1 cellular context compared by ENCODE assay signal in the genomic region with DNA sequence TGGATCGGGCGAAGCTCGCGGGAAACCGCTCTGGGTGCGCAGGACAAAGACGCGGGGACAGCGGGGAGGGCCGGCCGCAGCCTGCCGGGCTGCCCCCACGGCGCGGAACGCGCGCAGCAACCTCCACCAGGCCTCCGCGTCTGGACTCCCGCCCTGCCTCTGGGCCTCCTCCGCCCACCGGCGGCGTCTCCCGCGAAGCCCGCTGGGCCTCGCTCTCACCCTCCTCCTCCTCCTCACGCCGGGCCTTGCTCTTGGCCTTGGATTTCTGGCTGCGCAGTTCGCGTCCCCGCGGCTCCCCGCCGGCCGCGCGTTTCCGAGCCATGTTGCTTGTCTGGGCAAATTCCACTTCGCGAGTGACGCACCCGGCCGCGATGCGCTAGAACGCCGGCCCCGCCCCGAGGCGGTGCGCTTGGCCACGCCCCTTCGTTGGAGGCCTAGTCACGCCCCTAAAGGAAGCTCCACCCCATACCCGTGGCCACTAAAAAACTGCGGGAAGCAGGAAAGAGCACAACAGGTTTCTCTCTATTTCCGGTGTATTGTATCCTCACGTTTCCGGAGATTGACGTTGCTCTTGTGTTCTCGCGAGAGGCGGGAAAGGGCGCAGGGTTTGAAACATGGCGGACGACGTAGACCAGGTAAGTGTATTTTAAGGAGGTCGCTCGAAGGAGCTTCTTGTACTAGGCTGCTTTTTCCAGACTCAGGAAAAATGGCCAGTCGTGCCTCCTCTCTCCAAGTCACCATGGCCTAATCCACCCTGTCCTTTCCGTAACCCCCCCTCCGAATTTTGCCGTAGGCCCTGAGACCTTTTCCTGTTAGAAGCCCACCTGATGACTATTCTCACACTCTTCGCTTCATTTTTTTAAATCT.
TF ChIP-seq lines count a peak whose summit lies in the region.

A gene (plus strand): TSS at position 571 of the 867 bp plus-strand sequence. CDS start 44 bp downstream, at position 615.
A gene (minus strand): TSS at position 355 of the 867 bp plus-strand sequence. CDS start 33 bp downstream, at position 322.

TF ChIP-seq in HepG2, 621 proteins besides CTCF, POLR2A, EP300 and RAD21 (continued from another document and continues in another):
- TF ChIP-seq, protein P1, sequence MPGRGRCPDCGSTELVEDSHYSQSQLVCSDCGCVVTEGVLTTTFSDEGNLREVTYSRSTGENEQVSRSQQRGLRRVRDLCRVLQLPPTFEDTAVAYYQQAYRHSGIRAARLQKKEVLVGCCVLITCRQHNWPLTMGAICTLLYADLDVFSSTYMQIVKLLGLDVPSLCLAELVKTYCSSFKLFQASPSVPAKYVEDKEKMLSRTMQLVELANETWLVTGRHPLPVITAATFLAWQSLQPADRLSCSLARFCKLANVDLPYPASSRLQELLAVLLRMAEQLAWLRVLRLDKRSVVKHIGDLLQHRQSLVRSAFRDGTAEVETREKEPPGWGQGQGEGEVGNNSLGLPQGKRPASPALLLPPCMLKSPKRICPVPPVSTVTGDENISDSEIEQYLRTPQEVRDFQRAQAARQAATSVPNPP (CRISPR knock-in tag; IDR thresholded peaks at IDR 0.05): 0 out of 2 replicates have a peak, but pooled peaks have one; percentile 70
- 0 out of 2 replicates have a peak, but pooled peaks have one; percentile 27 for TF ChIP-seq NKX3-1 (CRISPR knock-in tag; IDR thresholded peaks at IDR 0.05)
- TF ChIP-seq CENPT (CRISPR knock-in tag; IDR thresholded peaks at IDR 0.05; ENCODE audit: low read depth): no peak
- no peak for TF ChIP-seq ZNF562 (CRISPR knock-in tag; IDR thresholded peaks at IDR 0.05; ENCODE audit: borderline replicate concordance)
- TF ChIP-seq, protein P2, sequence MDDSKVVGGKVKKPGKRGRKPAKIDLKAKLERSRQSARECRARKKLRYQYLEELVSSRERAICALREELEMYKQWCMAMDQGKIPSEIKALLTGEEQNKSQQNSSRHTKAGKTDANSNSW (CRISPR knock-in tag; IDR thresholded peaks at IDR 0.05; ENCODE audit: borderline replicate concordance): peak; percentile 93; the same call in 1 of the 2 replicates
- no peak for TF ChIP-seq ZNF569 (CRISPR knock-in tag; IDR thresholded peaks at IDR 0.05; ENCODE audit: borderline replicate concordance)
- TF ChIP-seq ZSCAN22 (CRISPR knock-in tag; IDR thresholded peaks at IDR 0.05): peak; percentile 72; the same call in 1 of the 2 replicates
- TF ChIP-seq ZNF354B (CRISPR knock-in tag; IDR thresholded peaks at IDR 0.05): no peak
- no peak for TF ChIP-seq ZNF766 (CRISPR knock-in tag; IDR thresholded peaks at IDR 0.05; ENCODE audit: borderline replicate concordance)
- peak; percentile 97 for TF ChIP-seq GATAD1 (CRISPR knock-in tag; IDR thresholded peaks at IDR 0.05)
- peak; percentile 37; the same call in 1 of the 2 replicates for TF ChIP-seq CBX5 (CRISPR knock-in tag; IDR thresholded peaks at IDR 0.05; ENCODE audit: borderline replicate concordance)
- TF ChIP-seq SP2 (CRISPR knock-in tag; IDR thresholded peaks at IDR 0.05): peak; percentile 65
- TF ChIP-seq CEBPB (IDR thresholded peaks at IDR 0.05; ENCODE audit: borderline replicate concordance, low read depth, low read length): no peak
- 0 out of 2 replicates have a peak, but pooled peaks have one; percentile 2 for TF ChIP-seq SRF (IDR thresholded peaks at IDR 0.05; ENCODE audit: low read depth, low read length)
- TF ChIP-seq, protein P3, sequence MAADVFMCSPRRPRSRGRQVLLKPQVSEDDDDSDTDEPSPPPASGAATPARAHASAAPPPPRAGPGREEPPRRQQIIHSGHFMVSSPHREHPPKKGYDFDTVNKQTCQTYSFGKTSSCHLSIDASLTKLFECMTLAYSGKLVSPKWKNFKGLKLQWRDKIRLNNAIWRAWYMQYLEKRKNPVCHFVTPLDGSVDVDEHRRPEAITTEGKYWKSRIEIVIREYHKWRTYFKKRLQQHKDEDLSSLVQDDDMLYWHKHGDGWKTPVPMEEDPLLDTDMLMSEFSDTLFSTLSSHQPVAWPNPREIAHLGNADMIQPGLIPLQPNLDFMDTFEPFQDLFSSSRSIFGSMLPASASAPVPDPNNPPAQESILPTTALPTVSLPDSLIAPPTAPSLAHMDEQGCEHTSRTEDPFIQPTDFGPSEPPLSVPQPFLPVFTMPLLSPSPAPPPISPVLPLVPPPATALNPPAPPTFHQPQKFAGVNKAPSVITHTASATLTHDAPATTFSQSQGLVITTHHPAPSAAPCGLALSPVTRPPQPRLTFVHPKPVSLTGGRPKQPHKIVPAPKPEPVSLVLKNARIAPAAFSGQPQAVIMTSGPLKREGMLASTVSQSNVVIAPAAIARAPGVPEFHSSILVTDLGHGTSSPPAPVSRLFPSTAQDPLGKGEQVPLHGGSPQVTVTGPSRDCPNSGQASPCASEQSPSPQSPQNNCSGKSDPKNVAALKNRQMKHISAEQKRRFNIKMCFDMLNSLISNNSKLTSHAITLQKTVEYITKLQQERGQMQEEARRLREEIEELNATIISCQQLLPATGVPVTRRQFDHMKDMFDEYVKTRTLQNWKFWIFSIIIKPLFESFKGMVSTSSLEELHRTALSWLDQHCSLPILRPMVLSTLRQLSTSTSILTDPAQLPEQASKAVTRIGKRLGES (CRISPR knock-in tag; IDR thresholded peaks at IDR 0.05; ENCODE audit: borderline replicate concordance): no peak
- TF ChIP-seq ZNF256 (CRISPR knock-in tag; conservative IDR thresholded peaks at IDR 0.05): no peak; the same call in 1 of the 2 replicates
- TF ChIP-seq ZNF619 (CRISPR knock-in tag; IDR thresholded peaks at IDR 0.05): 0 out of 2 replicates have a peak, but pooled peaks have one; percentile 43
- TF ChIP-seq, protein P4, sequence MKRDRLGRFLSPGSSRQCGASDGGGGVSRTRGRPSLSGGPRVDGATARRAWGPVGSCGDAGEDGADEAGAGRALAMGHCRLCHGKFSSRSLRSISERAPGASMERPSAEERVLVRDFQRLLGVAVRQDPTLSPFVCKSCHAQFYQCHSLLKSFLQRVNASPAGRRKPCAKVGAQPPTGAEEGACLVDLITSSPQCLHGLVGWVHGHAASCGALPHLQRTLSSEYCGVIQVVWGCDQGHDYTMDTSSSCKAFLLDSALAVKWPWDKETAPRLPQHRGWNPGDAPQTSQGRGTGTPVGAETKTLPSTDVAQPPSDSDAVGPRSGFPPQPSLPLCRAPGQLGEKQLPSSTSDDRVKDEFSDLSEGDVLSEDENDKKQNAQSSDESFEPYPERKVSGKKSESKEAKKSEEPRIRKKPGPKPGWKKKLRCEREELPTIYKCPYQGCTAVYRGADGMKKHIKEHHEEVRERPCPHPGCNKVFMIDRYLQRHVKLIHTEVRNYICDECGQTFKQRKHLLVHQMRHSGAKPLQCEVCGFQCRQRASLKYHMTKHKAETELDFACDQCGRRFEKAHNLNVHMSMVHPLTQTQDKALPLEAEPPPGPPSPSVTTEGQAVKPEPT (CRISPR knock-in tag; IDR thresholded peaks at IDR 0.05; ENCODE audit: low read depth): no peak
- TF ChIP-seq DMAP1 (CRISPR knock-in tag; IDR thresholded peaks at IDR 0.05): peak; percentile 56; the same call in 1 of the 2 replicates
- TF ChIP-seq ZNF790 (CRISPR knock-in tag; IDR thresholded peaks at IDR 0.05; ENCODE audit: borderline replicate concordance): no peak
- TF ChIP-seq TBX2 (CRISPR knock-in tag; IDR thresholded peaks at IDR 0.05; ENCODE audit: borderline replicate concordance): peak; percentile 80; the same call in 1 of the 2 replicates
- TF ChIP-seq, protein P5, sequence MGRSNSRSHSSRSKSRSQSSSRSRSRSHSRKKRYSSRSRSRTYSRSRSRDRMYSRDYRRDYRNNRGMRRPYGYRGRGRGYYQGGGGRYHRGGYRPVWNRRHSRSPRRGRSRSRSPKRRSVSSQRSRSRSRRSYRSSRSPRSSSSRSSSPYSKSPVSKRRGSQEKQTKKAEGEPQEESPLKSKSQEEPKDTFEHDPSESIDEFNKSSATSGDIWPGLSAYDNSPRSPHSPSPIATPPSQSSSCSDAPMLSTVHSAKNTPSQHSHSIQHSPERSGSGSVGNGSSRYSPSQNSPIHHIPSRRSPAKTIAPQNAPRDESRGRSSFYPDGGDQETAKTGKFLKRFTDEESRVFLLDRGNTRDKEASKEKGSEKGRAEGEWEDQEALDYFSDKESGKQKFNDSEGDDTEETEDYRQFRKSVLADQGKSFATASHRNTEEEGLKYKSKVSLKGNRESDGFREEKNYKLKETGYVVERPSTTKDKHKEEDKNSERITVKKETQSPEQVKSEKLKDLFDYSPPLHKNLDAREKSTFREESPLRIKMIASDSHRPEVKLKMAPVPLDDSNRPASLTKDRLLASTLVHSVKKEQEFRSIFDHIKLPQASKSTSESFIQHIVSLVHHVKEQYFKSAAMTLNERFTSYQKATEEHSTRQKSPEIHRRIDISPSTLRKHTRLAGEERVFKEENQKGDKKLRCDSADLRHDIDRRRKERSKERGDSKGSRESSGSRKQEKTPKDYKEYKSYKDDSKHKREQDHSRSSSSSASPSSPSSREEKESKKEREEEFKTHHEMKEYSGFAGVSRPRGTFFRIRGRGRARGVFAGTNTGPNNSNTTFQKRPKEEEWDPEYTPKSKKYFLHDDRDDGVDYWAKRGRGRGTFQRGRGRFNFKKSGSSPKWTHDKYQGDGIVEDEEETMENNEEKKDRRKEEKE (IDR thresholded peaks at IDR 0.05): no peak
- TF ChIP-seq AHR (CRISPR knock-in tag; IDR thresholded peaks at IDR 0.05): 0 out of 2 replicates have a peak, but pooled peaks have one; percentile 24
- peak; percentile 98 for TF ChIP-seq HNRNPLL (IDR thresholded peaks at IDR 0.05; ENCODE audit: low read depth, low read length, poor library complexity, severe bottlenecking)
- peak; percentile 49; the same call in 1 of the 2 replicates for TF ChIP-seq HCFC1 (IDR thresholded peaks at IDR 0.05; ENCODE audit: low read depth, low read length)
- TF ChIP-seq ZNF547 (CRISPR knock-in tag; IDR thresholded peaks at IDR 0.05): peak; percentile 55; the same call in 1 of the 2 replicates
- no peak for TF ChIP-seq ZNF737 (CRISPR knock-in tag; IDR thresholded peaks at IDR 0.05; ENCODE audit: borderline replicate concordance)
- TF ChIP-seq ZNF589 (CRISPR knock-in tag; conservative IDR thresholded peaks at IDR 0.05): no peak
- TF ChIP-seq ZNF549 (CRISPR knock-in tag; IDR thresholded peaks at IDR 0.05): no peak
- peak; percentile 62 for TF ChIP-seq GATAD2A (CRISPR knock-in tag; IDR thresholded peaks at IDR 0.05)
- TF ChIP-seq, protein P6, sequence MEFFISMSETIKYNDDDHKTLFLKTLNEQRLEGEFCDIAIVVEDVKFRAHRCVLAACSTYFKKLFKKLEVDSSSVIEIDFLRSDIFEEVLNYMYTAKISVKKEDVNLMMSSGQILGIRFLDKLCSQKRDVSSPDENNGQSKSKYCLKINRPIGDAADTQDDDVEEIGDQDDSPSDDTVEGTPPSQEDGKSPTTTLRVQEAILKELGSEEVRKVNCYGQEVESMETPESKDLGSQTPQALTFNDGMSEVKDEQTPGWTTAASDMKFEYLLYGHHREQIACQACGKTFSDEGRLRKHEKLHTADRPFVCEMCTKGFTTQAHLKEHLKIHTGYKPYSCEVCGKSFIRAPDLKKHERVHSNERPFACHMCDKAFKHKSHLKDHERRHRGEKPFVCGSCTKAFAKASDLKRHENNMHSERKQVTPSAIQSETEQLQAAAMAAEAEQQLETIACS (CRISPR knock-in tag; IDR thresholded peaks at IDR 0.05): peak; percentile 75
- peak; percentile 97 for TF ChIP-seq SIN3A (IDR thresholded peaks at IDR 0.05; ENCODE audit: borderline replicate concordance, low read depth, low read length)
- 0 out of 2 replicates have a peak, but pooled peaks have one; percentile 4 for TF ChIP-seq ZNF484 (CRISPR knock-in tag; IDR thresholded peaks at IDR 0.05; ENCODE audit: borderline replicate concordance, low read depth)
- TF ChIP-seq, protein P7, sequence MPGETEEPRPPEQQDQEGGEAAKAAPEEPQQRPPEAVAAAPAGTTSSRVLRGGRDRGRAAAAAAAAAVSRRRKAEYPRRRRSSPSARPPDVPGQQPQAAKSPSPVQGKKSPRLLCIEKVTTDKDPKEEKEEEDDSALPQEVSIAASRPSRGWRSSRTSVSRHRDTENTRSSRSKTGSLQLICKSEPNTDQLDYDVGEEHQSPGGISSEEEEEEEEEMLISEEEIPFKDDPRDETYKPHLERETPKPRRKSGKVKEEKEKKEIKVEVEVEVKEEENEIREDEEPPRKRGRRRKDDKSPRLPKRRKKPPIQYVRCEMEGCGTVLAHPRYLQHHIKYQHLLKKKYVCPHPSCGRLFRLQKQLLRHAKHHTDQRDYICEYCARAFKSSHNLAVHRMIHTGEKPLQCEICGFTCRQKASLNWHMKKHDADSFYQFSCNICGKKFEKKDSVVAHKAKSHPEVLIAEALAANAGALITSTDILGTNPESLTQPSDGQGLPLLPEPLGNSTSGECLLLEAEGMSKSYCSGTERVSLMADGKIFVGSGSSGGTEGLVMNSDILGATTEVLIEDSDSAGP (CRISPR knock-in tag; IDR thresholded peaks at IDR 0.05; ENCODE audit: borderline replicate concordance): peak; percentile 93
- peak; percentile 48 for TF ChIP-seq XRCC5 (optimal IDR thresholded peaks at IDR 0.05; ENCODE audit: low read length)
- TF ChIP-seq ZNF768 (CRISPR knock-in tag; IDR thresholded peaks at IDR 0.05): peak; percentile 69; the same call in 1 of the 2 replicates
- no peak for TF ChIP-seq ZNF468 (CRISPR knock-in tag; IDR thresholded peaks at IDR 0.05)
- peak; percentile 72; the same call in 1 of the 2 replicates for TF ChIP-seq ZNF746 (CRISPR knock-in tag; IDR thresholded peaks at IDR 0.05)
- no peak for TF ChIP-seq THYN1 (CRISPR knock-in tag; IDR thresholded peaks at IDR 0.05; ENCODE audit: borderline replicate concordance, low read depth)
- TF ChIP-seq PHF20 (CRISPR knock-in tag; IDR thresholded peaks at IDR 0.05): peak; percentile 90
- TF ChIP-seq ZNF430 (CRISPR knock-in tag; IDR thresholded peaks at IDR 0.05): peak; percentile 64; the same call in 1 of the 2 replicates
- no peak for TF ChIP-seq RFXANK (CRISPR knock-in tag; IDR thresholded peaks at IDR 0.05)
- peak; percentile 55; the same call in 1 of the 2 replicates for TF ChIP-seq ZNF441 (CRISPR knock-in tag; IDR thresholded peaks at IDR 0.05; ENCODE audit: borderline replicate concordance)
- peak; percentile 42; the same call in 1 of the 2 replicates for TF ChIP-seq ZZZ3 (CRISPR knock-in tag; IDR thresholded peaks at IDR 0.05; ENCODE audit: borderline replicate concordance)
- peak; percentile 51; the same call in 1 of the 2 replicates for TF ChIP-seq MEF2D (CRISPR knock-in tag; IDR thresholded peaks at IDR 0.05)
- TF ChIP-seq, protein P8, sequence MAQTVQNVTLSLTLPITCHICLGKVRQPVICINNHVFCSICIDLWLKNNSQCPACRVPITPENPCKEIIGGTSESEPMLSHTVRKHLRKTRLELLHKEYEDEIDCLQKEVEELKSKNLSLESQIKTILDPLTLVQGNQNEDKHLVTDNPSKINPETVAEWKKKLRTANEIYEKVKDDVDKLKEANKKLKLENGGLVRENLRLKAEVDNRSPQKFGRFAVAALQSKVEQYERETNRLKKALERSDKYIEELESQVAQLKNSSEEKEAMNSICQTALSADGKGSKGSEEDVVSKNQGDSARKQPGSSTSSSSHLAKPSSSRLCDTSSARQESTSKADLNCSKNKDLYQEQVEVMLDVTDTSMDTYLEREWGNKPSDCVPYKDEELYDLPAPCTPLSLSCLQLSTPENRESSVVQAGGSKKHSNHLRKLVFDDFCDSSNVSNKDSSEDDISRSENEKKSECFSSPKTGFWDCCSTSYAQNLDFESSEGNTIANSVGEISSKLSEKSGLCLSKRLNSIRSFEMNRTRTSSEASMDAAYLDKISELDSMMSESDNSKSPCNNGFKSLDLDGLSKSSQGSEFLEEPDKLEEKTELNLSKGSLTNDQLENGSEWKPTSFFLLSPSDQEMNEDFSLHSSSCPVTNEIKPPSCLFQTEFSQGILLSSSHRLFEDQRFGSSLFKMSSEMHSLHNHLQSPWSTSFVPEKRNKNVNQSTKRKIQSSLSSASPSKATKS (CRISPR knock-in tag; IDR thresholded peaks at IDR 0.05): no peak
- peak; percentile 90 for TF ChIP-seq CREM (IDR thresholded peaks at IDR 0.05)
- no peak for TF ChIP-seq CREM (CRISPR knock-in tag; IDR thresholded peaks at IDR 0.05)
- no peak for TF ChIP-seq RFX3 (CRISPR knock-in tag; IDR thresholded peaks at IDR 0.05)
- no peak for TF ChIP-seq ZNF335 (CRISPR knock-in tag; IDR thresholded peaks at IDR 0.05)
